ENCODE assay signal across 9 cellular contexts in genomic region chr11:206002-206384, GRCh38. TPM values are rescaled to one million over a fixed set of nuclear protein-coding genes. Genes with fewer than 3 reads are reported as not detected.
A peak's percentile ranks its signal among the peaks of the same experiment; 100 is the strongest.
DNase-seq lines count a peak whose midpoint lies in the region; FAIRE-seq and TF ChIP-seq lines count a peak whose summit lies in the region.
"Had no signal": no experiment of that assay in that cellular context is flagged by ENCODE, and none has a peak within 500 bp of the region (broad histone marks: within the 10 kb centered on the region; RNA-seq: fewer than 3 reads in every experiment).

No MANE protein-coding gene starts in this region.

- H3K27ac Mint-ChIP-seq in endodermal cell = peak overlapping the region; percentile 91
- H3K27ac Mint-ChIP-seq in neural progenitor cell = peak overlapping the region; percentile 21

- H3K9me3 ChIP-seq in OCI-LY7 (ENCODE audit: low read length) = no peaks in the 10 kb centered on the region
- H3K9me3 ChIP-seq in endodermal cell (ENCODE audit: control insufficient read depth, low read length) = no peaks in the 10 kb centered on the region
- H3K9me3 ChIP-seq in neural progenitor cell (ENCODE audit: low read depth) = no peaks in the 10 kb centered on the region

- intact Hi-C loops in OCI-LY7 (cut with micrococcal nuclease; ENCODE audit: unreplicated experiment) = loop anchor here (5.0 kb wide), 3 partner anchors 151 to 301 kb away; partner anchors contain the start of genes PTDSS2 and RNH1

- 86 to 96% methylated on average over 3 to 7 of the region's 7 CpGs for WGBS in endodermal cell (ENCODE audit: insufficient coverage in 1 of 2, insufficient read length in 1 of 2), 2 experiments

- peaks cover 36% of the 10 kb centered on the region for H3K79me2 ChIP-seq in OCI-LY7 (ENCODE audit: insufficient read depth, low read depth, low read length)
- peaks cover 41% of the 10 kb centered on the region for H3K79me2 ChIP-seq in neural progenitor cell (ENCODE audit: low read depth)

- POLR2A ChIA-PET in OCI-LY7 (lab: Charles Lee) = interaction anchor here (0.7 to 1.7 kb wide), 3 partner anchors 10 to 303 kb away, joined by 3 to 6 read pairs (median 3); no protein-coding TSS in a partner anchor

- H3K4me2 ChIP-seq in OCI-LY7 (ENCODE audit: low read length) = peak overlapping the region; percentile 74
- H3K4me2 ChIP-seq in neural progenitor cell = peak overlapping the region; percentile 96

- peaks cover 12% of the 10 kb centered on the region for H3F3A ChIP-seq in neural progenitor cell (ENCODE audit: low read depth)

- H3K27me3 ChIP-seq in endodermal cell (ENCODE audit: control insufficient read depth, insufficient read depth, low read length, poor library complexity, severe bottlenecking) = no peaks in the 10 kb centered on the region
- no peaks in the 10 kb centered on the region for H3K27me3 ChIP-seq in neural progenitor cell

- TF ChIP-seq CTCF in C4-2B (conservative IDR thresholded peaks at IDR 0.05) = no peak
- no peak for TF ChIP-seq CTCF in OCI-LY7 (conservative IDR thresholded peaks at IDR 0.05; ENCODE audit: low read length)
- TF ChIP-seq CTCF in endodermal cell (conservative IDR thresholded peaks at IDR 0.05) = no peak
- no peak for TF ChIP-seq CTCF in neural progenitor cell (IDR thresholded peaks at IDR 0.05)

- H3K36me3 Mint-ChIP-seq in endodermal cell (ENCODE audit: low read depth) (peaks cover 38% of the 10 kb centered on the region), neural progenitor cell (peaks cover 4% of the 10 kb centered on the region)

- H3K9me2 ChIP-seq in OCI-LY7 (ENCODE audit: insufficient read depth, low read length) = no peaks in the 10 kb centered on the region

- CTCF ChIA-PET in OCI-LY7 (lab: Charles Lee; ENCODE audit: unreplicated experiment) = no interaction called here

- no TSS peak for BruUV-seq in OCI-LY7 (replicated peaks; lab: Mats Ljungman, UMichigan)

- peaks cover 35% of the 10 kb centered on the region for H3K4me1 Mint-ChIP-seq in endodermal cell
- H3K4me1 Mint-ChIP-seq in neural progenitor cell = peaks cover 16% of the 10 kb centered on the region

- no peaks in the 10 kb centered on the region for H4K20me1 ChIP-seq in OCI-LY7 (ENCODE audit: insufficient read depth, low read length)
- H4K20me1 ChIP-seq in neural progenitor cell (ENCODE audit: low read depth) = peaks cover 20% of the 10 kb centered on the region

- H3K4me3 Mint-ChIP-seq in endodermal cell (peak overlapping the region; percentile 98), neural progenitor cell (peak overlapping the region; percentile 99)

- DNase-seq in OCI-LY7 (ENCODE audit: low spot score) (no peak), endodermal cell (no peak), neural progenitor cell (ENCODE audit: low spot score) (no peak), RCC 7860 (ENCODE audit: low spot score) (no peak), HK-2 (ENCODE audit: unreplicated experiment) (no peak), GM19240 (ENCODE audit: insufficient read length, low spot score) (no peak), NOMO-1 treated with DMSO at 0.1 percent for 48 hours (lab: John Stamatoyannopoulos, UW; ENCODE audit: unreplicated experiment) (no peak)
- DNase-seq: NCI-H187 treated with DMSO at 0.1 percent for 48 hours had no signal

- no peak for FAIRE-seq in RCC 7860 (lab: Jason Lieb, UNC)

- no peaks in the 10 kb centered on the region for H3K9me3 Mint-ChIP-seq in endodermal cell
- no peaks in the 10 kb centered on the region for H3K9me3 Mint-ChIP-seq in neural progenitor cell

- H3K27ac ChIP-seq in C4-2B (peak overlapping the region; percentile 96), OCI-LY7 (ENCODE audit: low read depth, low read length, poor library complexity, severe bottlenecking) (no peak overlapping the region), endodermal cell (ENCODE audit: low read depth, low read length) (no peak overlapping the region), neural progenitor cell (no peak overlapping the region)

- H3K9ac ChIP-seq in endodermal cell (ENCODE audit: extremely low read depth, low read length, poor library complexity, severe bottlenecking) (peak overlapping the region; percentile 93), neural progenitor cell (peak overlapping the region; percentile 89)

- H3K27me3 Mint-ChIP-seq in endodermal cell (ENCODE audit: insufficient read depth) (no peaks in the 10 kb centered on the region), neural progenitor cell (ENCODE audit: insufficient read depth, low read depth) (peaks cover 4% of the 10 kb centered on the region)

- H3K36me3 ChIP-seq in OCI-LY7 (ENCODE audit: insufficient read depth, low read length) = peaks cover 43% of the 10 kb centered on the region
- H3K36me3 ChIP-seq in endodermal cell (ENCODE audit: control insufficient read depth, insufficient read depth, low read length) = peaks cover 41% of the 10 kb centered on the region
- no peaks in the 10 kb centered on the region for H3K36me3 ChIP-seq in neural progenitor cell

- H3K4me1 ChIP-seq in OCI-LY7 (ENCODE audit: insufficient read depth, low read length, poor library complexity, severe bottlenecking) (peaks cover 26% of the 10 kb centered on the region), endodermal cell (ENCODE audit: control insufficient read depth, insufficient read depth, low read length) (peaks cover 42% of the 10 kb centered on the region), neural progenitor cell (peaks cover 11% of the 10 kb centered on the region)

- H2AFZ ChIP-seq in OCI-LY7 (ENCODE audit: low read length) = no peak overlapping the region
- no peak overlapping the region for H2AFZ ChIP-seq in neural progenitor cell (replicated peaks)

- H3K4me3 ChIP-seq in OCI-LY7 (ENCODE audit: low read depth, low read length, poor library complexity, severe bottlenecking) (peak overlapping the region; percentile 98), endodermal cell (ENCODE audit: low read length) (peak overlapping the region; percentile 99), neural progenitor cell (peak overlapping the region; percentile 98)

RNA-seq across cellular contexts. Expression of gene BET1L, which starts 1.2 kb away (rescaled TPM):
- 12.3 and 16.2 TPM in 2 replicates for total RNA-seq in OCI-LY7 (2014; rRNA removed; shearing (Covaris generic))
- total RNA-seq in OCI-LY7 (2022) = 45.5 and 47.4 TPM in 2 replicates
- total RNA-seq in endodermal cell = 10 to 100 TPM; 47.4 to 63.7 TPM
- 26.3 TPM for polyA plus RNA-seq in endodermal cell (2013, experiment 1 of 2)
- 25.1 TPM for polyA plus RNA-seq in endodermal cell (2013, experiment 2 of 2)
- 13.1 and 16.8 TPM in 2 replicates for total RNA-seq in neural progenitor cell (ENCODE audit: low replicate concordance)

RNA-seq across cellular contexts. Expression of gene RIC8A, which starts 1.5 kb away (rescaled TPM):
- 125 and 136 TPM in 2 replicates for total RNA-seq in OCI-LY7 (2014; rRNA removed; shearing (Covaris generic))
- 92.0 and 97.6 TPM in 2 replicates for total RNA-seq in OCI-LY7 (2022)
- 10 to 100 TPM; 77.1 to 92.6 TPM for total RNA-seq in endodermal cell
- 55.1 TPM for polyA plus RNA-seq in endodermal cell (2013, experiment 1 of 2)
- polyA plus RNA-seq in endodermal cell (2013, experiment 2 of 2) = 56.8 TPM
- total RNA-seq in neural progenitor cell (ENCODE audit: low replicate concordance) = 45.0 and 67.2 TPM in 2 replicates

RNA-seq across cellular contexts. Expression of gene SCGB1C1, which starts 13.1 kb away (rescaled TPM):
- total RNA-seq in OCI-LY7 (2014; rRNA removed; shearing (Covaris generic)) = not detected in 2 replicates
- total RNA-seq in OCI-LY7 (2022) (not detected in 2 replicates), endodermal cell (not detected), neural progenitor cell (ENCODE audit: low replicate concordance) (not detected in 2 replicates)
- not detected for polyA plus RNA-seq in endodermal cell (2013, experiment 1 of 2)
- not detected for polyA plus RNA-seq in endodermal cell (2013, experiment 2 of 2)

RNA-seq across cellular contexts. Expression of gene SIRT3, which starts 30.1 kb away (rescaled TPM):
- total RNA-seq in OCI-LY7 (2014; rRNA removed; shearing (Covaris generic)) = 8.5 and 10.3 TPM in 2 replicates
- total RNA-seq in OCI-LY7 (2022) (18.5 and 21.0 TPM in 2 replicates), endodermal cell (10 to 100 TPM; 18.1 to 28.6 TPM), neural progenitor cell (ENCODE audit: low replicate concordance) (22.4 and 22.6 TPM in 2 replicates)
- polyA plus RNA-seq in endodermal cell (2013, experiment 1 of 2) = 20.2 TPM
- 23.5 TPM for polyA plus RNA-seq in endodermal cell (2013, experiment 2 of 2)

RNA-seq across cellular contexts. Expression of gene PSMD13, which starts 30.8 kb away (rescaled TPM):
- total RNA-seq in OCI-LY7 (2014; rRNA removed; shearing (Covaris generic)) = 146 and 156 TPM in 2 replicates
- 134 and 154 TPM in 2 replicates for total RNA-seq in OCI-LY7 (2022)
- 100 to 1,000 TPM; 120 to 134 TPM for total RNA-seq in endodermal cell
- 151 TPM for polyA plus RNA-seq in endodermal cell (2013, experiment 1 of 2)
- 145 TPM for polyA plus RNA-seq in endodermal cell (2013, experiment 2 of 2)
- total RNA-seq in neural progenitor cell (ENCODE audit: low replicate concordance) = 90.6 and 106 TPM in 2 replicates
